Comparison of ENCODE assay signal across 25 cellular contexts in the genomic region with DNA sequence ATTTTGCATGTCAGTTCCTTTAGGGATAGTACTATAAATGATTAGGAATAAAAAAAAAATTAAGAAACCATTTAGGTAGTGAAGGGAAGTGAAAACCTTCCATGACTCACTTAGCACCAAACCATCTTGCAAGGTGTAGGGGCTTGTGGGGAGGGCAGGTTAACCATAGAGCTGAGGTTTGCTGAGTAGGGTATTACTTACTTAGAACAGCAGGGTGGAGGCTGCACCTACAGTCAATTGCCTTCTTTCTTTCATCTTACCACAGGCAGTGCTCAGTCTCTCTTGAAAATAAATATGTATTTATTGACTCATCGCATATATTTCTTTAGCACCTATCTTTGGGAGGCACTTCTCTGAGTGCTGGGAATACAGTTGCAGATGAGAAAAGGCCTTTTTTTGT.
"Had no signal": no experiment of that assay in that cellular context is flagged by ENCODE, and none has a peak within 500 bp of the region (broad histone marks: within the 10 kb centered on the region; RNA-seq: fewer than 3 reads in every experiment).

No MANE protein-coding gene starts in this region.

- DNase-seq: activated CD4-positive, alpha-beta T cell treated with anti-CD3 and anti-CD28 coated beads, Interleukin-2, amount 10 ng/mL, durations not matched to agents 24 days and 14 days; activated CD4-positive, alpha-beta T cell treated with anti-CD3 and anti-CD28 coated beads, Interleukin-2, amount 50 U/mL, for 48 hours; activated effector memory CD4-positive, alpha-beta T cell treated with Interleukin-2 at 50 U/mL for 16 hours; activated naive CD4-positive, alpha-beta T cell; activated naive CD8-positive, alpha-beta T cell treated with anti-CD3 and anti-CD28 coated beads, Interleukin-2, amount 50 U/mL, for 24 hours; activated T-cell treated with anti-CD3 and anti-CD28 coated beads for 4 hours; amniotic stem cell; body of pancreas; cortex of kidney; MG63; MV-4-11; NCI-H1092 treated with DMSO at 0.1 percent for 48 hours; NCI-H1417 treated with DMSO at 0.1 percent for 48 hours; NCI-H1694; NCI-H2029 treated with DMSO at 0.1 percent for 48 hours; NCI-H345; NCI-H510A; NCI-H526 treated with DMSO at 0.1 percent for 48 hours; PC-9; SHP77 treated with DMSO at 0.1 percent for 48 hours had no signal

- H3K9me3 Mint-ChIP-seq: activated CD4-positive, alpha-beta T cell treated with anti-CD3 and anti-CD28 coated beads, Interleukin-2, amount 10 ng/mL, durations not matched to agents 24 days and 14 days; T-helper 1 cell treated with Interleukin-12 subunit alpha and Interleukin-12 subunit beta and Interleukin-4 antibody, amounts not matched to agents 30 μg/mL and 1 μg/mL, for 36 hours had no signal

- H3K36me3 ChIP-seq: ascending aorta, MG63 had no signal

- H3K4me1 Mint-ChIP-seq: activated CD4-positive, alpha-beta T cell treated with anti-CD3 and anti-CD28 coated beads, Interleukin-2, amount 10 ng/mL, durations not matched to agents 24 days and 14 days; activated naive CD8-positive, alpha-beta T cell treated with anti-CD3 and anti-CD28 coated beads, Interleukin-2, amount 50 U/mL, for 24 hours; central memory CD8-positive, alpha-beta T cell had no signal

- H2AFZ ChIP-seq: PC-9 had no signal

- H3K27me3 ChIP-seq: ascending aorta, body of pancreas, MG63 had no signal

- H3K4me3 Mint-ChIP-seq: activated CD4-positive, alpha-beta T cell treated with anti-CD3 and anti-CD28 coated beads, Interleukin-2, amount 10 ng/mL, durations not matched to agents 24 days and 14 days; activated naive CD8-positive, alpha-beta T cell treated with anti-CD3 and anti-CD28 coated beads, Interleukin-2, amount 50 U/mL, for 24 hours; central memory CD8-positive, alpha-beta T cell; T-helper 1 cell treated with Interleukin-12 subunit alpha and Interleukin-12 subunit beta and Interleukin-4 antibody, amounts not matched to agents 30 μg/mL and 1 μg/mL, for 36 hours had no signal

- ATAC-seq: activated CD4-positive, CD25-positive, alpha-beta regulatory T cell treated with anti-CD3 and anti-CD28 coated beads, Interleukin-2, amount 50 U/mL, for 24 hours; activated naive CD8-positive, alpha-beta T cell treated with anti-CD3 and anti-CD28 coated beads, Interleukin-2, amount 50 U/mL, for 24 hours; body of pancreas had no signal

- H3K4me2 ChIP-seq: PC-9 had no signal

- H3K4me1 ChIP-seq: ascending aorta, body of pancreas had no signal

- H3K27ac Mint-ChIP-seq: activated CD4-positive, alpha-beta T cell treated with anti-CD3 and anti-CD28 coated beads, Interleukin-2, amount 10 ng/mL, durations not matched to agents 24 days and 14 days; activated naive CD4-positive, alpha-beta T cell treated with anti-CD3 and anti-CD28 coated beads, Interleukin-2, amount 50 U/mL, for 72 hours; activated naive CD8-positive, alpha-beta T cell treated with anti-CD3 and anti-CD28 coated beads, Interleukin-2, amount 50 U/mL, for 24 hours; T-helper 1 cell treated with Interleukin-12 subunit alpha and Interleukin-12 subunit beta and Interleukin-4 antibody, amounts not matched to agents 30 μg/mL and 1 μg/mL, for 36 hours had no signal

- H3K9me3 ChIP-seq: ascending aorta, body of pancreas, MG63 had no signal

- H3K27me3 Mint-ChIP-seq: activated CD4-positive, alpha-beta T cell treated with anti-CD3 and anti-CD28 coated beads, Interleukin-2, amount 10 ng/mL, durations not matched to agents 24 days and 14 days had no signal

- H3K27ac ChIP-seq: ascending aorta, body of pancreas, PC-9 had no signal

- H3K4me3 ChIP-seq: ascending aorta, body of pancreas, MG63, PC-9 had no signal
